10 cellular contexts compared by ENCODE assay signal in genomic region chr19:18099623-18099995, GRCh38. TPM values are rescaled to one million over a fixed set of nuclear protein-coding genes. Genes with fewer than 3 reads are reported as not detected.
DNase-seq lines count a peak whose midpoint lies in the region; ATAC-seq and TF ChIP-seq lines count a peak whose summit lies in the region.
"Had no signal": no experiment of that assay in that cellular context is flagged by ENCODE, and none has a peak within 500 bp of the region (broad histone marks: within the 10 kb centered on the region; RNA-seq: fewer than 3 reads in every experiment).

No MANE protein-coding gene starts in this region.

- CTCF ChIA-PET in CD8-positive, alpha-beta memory T cell (lab: Charles Lee): interaction anchor here (1.3 to 1.6 kb wide), 3 partner anchors 10 to 13 kb away, joined by 3 to 5 read pairs (median 3); partner anchors contain the start of gene IL12RB1
- CTCF ChIA-PET in HEK293 (lab: Yijun Ruan, JAX): no interaction called here

- DNase-seq in CD8-positive, alpha-beta memory T cell: no peak
- no peak for DNase-seq in activated T-helper 2 cell treated with anti-CD3 and anti-CD28 coated beads, Interferon-gamma antibody, Interleukin-2, Interleukin-4, amounts not matched to agents 10 μg/mL and 5 μg/mL and 100 μg/mL, durations not matched to agents 14 hours and 24 hours and 36 hours (ENCODE audit: low spot score)
- no peak for DNase-seq in nephron progenitor cell
- DNase-seq in left lobe of liver (ENCODE audit: low spot score): no peak
- no peak for DNase-seq in omental fat pad (ENCODE audit: low spot score)
- DNase-seq: NCI-H1092 had no signal

- ATAC-seq in left lobe of liver (no peak), HG02840 (IDR thresholded peaks at IDR 0.05; ENCODE audit: low FRiP score, unreplicated experiment) (no peak), HG03469 (IDR thresholded peaks at IDR 0.05; ENCODE audit: unreplicated experiment) (no peak), omental fat pad (ENCODE audit: low FRiP score) (no peak)

- no peaks in the 10 kb centered on the region for H3K9me3 ChIP-seq in CD8-positive, alpha-beta memory T cell (ENCODE audit: low read length)
- no peaks in the 10 kb centered on the region for H3K9me3 ChIP-seq in HEK293 (ENCODE audit: control insufficient read depth, insufficient read depth, low read depth, low read length)

- peak overlapping the region; percentile 83 for H3K4me3 ChIP-seq in CD8-positive, alpha-beta memory T cell (ENCODE audit: low read length)
- H3K4me3 ChIP-seq in HEK293 (ENCODE audit: low read depth, low read length): no peak overlapping the region

- H3K27ac Mint-ChIP-seq in CD8-positive, alpha-beta memory T cell: peak overlapping the region in 7 of 8 donors; percentile 84 to 97 (median 93)
- no peak overlapping the region for H3K27ac Mint-ChIP-seq in activated T-helper 2 cell treated with anti-CD3 and anti-CD28 coated beads, Interferon-gamma antibody, Interleukin-2, Interleukin-4, amounts not matched to agents 10 μg/mL and 5 μg/mL and 100 μg/mL, durations not matched to agents 14 hours and 24 hours and 36 hours
- peak overlapping the region; percentile 87 for H3K27ac Mint-ChIP-seq in nephron progenitor cell

- H3K4me1 Mint-ChIP-seq in CD8-positive, alpha-beta memory T cell: peaks cover 30 to 38% (median 32%) of the 10 kb centered on the region in 3 donors
- H3K4me1 Mint-ChIP-seq in activated T-helper 2 cell treated with anti-CD3 and anti-CD28 coated beads, Interferon-gamma antibody, Interleukin-2, Interleukin-4, amounts not matched to agents 10 μg/mL and 5 μg/mL and 100 μg/mL, durations not matched to agents 14 hours and 24 hours and 36 hours (ENCODE audit: low read depth): peaks cover 25% of the 10 kb centered on the region
- peaks cover 48% of the 10 kb centered on the region for H3K4me1 Mint-ChIP-seq in nephron progenitor cell

- POLR2A ChIA-PET in CD8-positive, alpha-beta memory T cell (lab: Charles Lee): no interaction called here
- POLR2A ChIA-PET in HEK293 (lab: Yijun Ruan, JAX): interaction anchor here (0.8 kb wide), 1 partner anchor 10 kb away, joined by 3 read pairs; no protein-coding TSS in a partner anchor

- intact Hi-C loops in activated T-helper 2 cell treated with anti-CD3 and anti-CD28 coated beads, Interferon-gamma antibody, Interleukin-2, Interleukin-4, amounts not matched to agents 10 μg/mL and 5 μg/mL and 100 μg/mL, durations not matched to agents 14 hours and 24 hours and 36 hours (cut with micrococcal nuclease): loop anchor here (10.0 kb wide), 1 partner anchor 195 kb away; no protein-coding TSS in a partner anchor

- H3K4me1 ChIP-seq in CD8-positive, alpha-beta memory T cell (ENCODE audit: insufficient read depth, low read length): peaks cover 33% of the 10 kb centered on the region
- no peaks in the 10 kb centered on the region for H3K4me1 ChIP-seq in HEK293 (ENCODE audit: control insufficient read depth, insufficient read depth, low read length)

- no peaks in the 10 kb centered on the region for H3K36me3 ChIP-seq in CD8-positive, alpha-beta memory T cell (ENCODE audit: insufficient read depth, low read length)
- no peaks in the 10 kb centered on the region for H3K36me3 ChIP-seq in HEK293 (ENCODE audit: control insufficient read depth in 2 of 2, insufficient read depth in 1 of 2, low read length in 2 of 2)

- H3K27me3 ChIP-seq in CD8-positive, alpha-beta memory T cell (ENCODE audit: insufficient read depth, low read length, poor library complexity, severe bottlenecking): no peaks in the 10 kb centered on the region

- H3K4me3 Mint-ChIP-seq in CD8-positive, alpha-beta memory T cell: peak overlapping the region; percentile 86 to 95 (median 88)
- H3K4me3 Mint-ChIP-seq in activated T-helper 2 cell treated with anti-CD3 and anti-CD28 coated beads, Interferon-gamma antibody, Interleukin-2, Interleukin-4, amounts not matched to agents 10 μg/mL and 5 μg/mL and 100 μg/mL, durations not matched to agents 14 hours and 24 hours and 36 hours (ENCODE audit: low read depth): peak overlapping the region; percentile 83
- no peak overlapping the region for H3K4me3 Mint-ChIP-seq in nephron progenitor cell

- no peaks in the 10 kb centered on the region for H3K9me3 Mint-ChIP-seq in CD8-positive, alpha-beta memory T cell
- H3K9me3 Mint-ChIP-seq in activated T-helper 2 cell treated with anti-CD3 and anti-CD28 coated beads, Interferon-gamma antibody, Interleukin-2, Interleukin-4, amounts not matched to agents 10 μg/mL and 5 μg/mL and 100 μg/mL, durations not matched to agents 14 hours and 24 hours and 36 hours: no peaks in the 10 kb centered on the region
- no peaks in the 10 kb centered on the region for H3K9me3 Mint-ChIP-seq in nephron progenitor cell

- TF ChIP-seq CTCF in HEK293 (tag by site-specific recombination; IDR thresholded peaks at IDR 0.05): no peak
- TF ChIP-seq CTCF in nephron progenitor cell (IDR thresholded peaks at IDR 0.05): no peak
- TF ChIP-seq CTCF in omental fat pad (IDR thresholded peaks at IDR 0.05): no peak

- no peaks in the 10 kb centered on the region for H3K27me3 Mint-ChIP-seq in CD8-positive, alpha-beta memory T cell
- H3K27me3 Mint-ChIP-seq in activated T-helper 2 cell treated with anti-CD3 and anti-CD28 coated beads, Interferon-gamma antibody, Interleukin-2, Interleukin-4, amounts not matched to agents 10 μg/mL and 5 μg/mL and 100 μg/mL, durations not matched to agents 14 hours and 24 hours and 36 hours (ENCODE audit: low read depth): no peaks in the 10 kb centered on the region
- peaks cover 69% of the 10 kb centered on the region for H3K27me3 Mint-ChIP-seq in nephron progenitor cell (ENCODE audit: low read depth, poor library complexity)

- no peak overlapping the region for H3K27ac ChIP-seq in CD8-positive, alpha-beta memory T cell (ENCODE audit: low read depth, low read length)
- no peak overlapping the region for H3K27ac ChIP-seq in HEK293 (ENCODE audit: extremely low read depth, low read depth, low read length)

- H3K36me3 Mint-ChIP-seq in CD8-positive, alpha-beta memory T cell: peaks cover 0 to 2% (median 0%) of the 10 kb centered on the region in 3 donors
- no peaks in the 10 kb centered on the region for H3K36me3 Mint-ChIP-seq in activated T-helper 2 cell treated with anti-CD3 and anti-CD28 coated beads, Interferon-gamma antibody, Interleukin-2, Interleukin-4, amounts not matched to agents 10 μg/mL and 5 μg/mL and 100 μg/mL, durations not matched to agents 14 hours and 24 hours and 36 hours (ENCODE audit: low read depth)
- H3K36me3 Mint-ChIP-seq in nephron progenitor cell (ENCODE audit: low read depth): no peaks in the 10 kb centered on the region

TF ChIP-seq in HEK293, 187 proteins besides CTCF, POLR2A, EP300 and RAD21:
- peak; percentile 94 for TF ChIP-seq ZNF16 (tag by site-specific recombination; IDR thresholded peaks at IDR 0.05; ENCODE audit: low read depth)
- TF ChIP-seq ZNF596 (tag by site-specific recombination; IDR thresholded peaks at IDR 0.05): no peak
- no peak for TF ChIP-seq MEIS1 (CRISPR knock-in tag; IDR thresholded peaks at IDR 0.05; ENCODE audit: borderline replicate concordance)
- TF ChIP-seq ZNF19 (tag by site-specific recombination; IDR thresholded peaks at IDR 0.05; ENCODE audit: low read depth): no peak
- no peak for TF ChIP-seq ZNF792 (tag by site-specific recombination; IDR thresholded peaks at IDR 0.05)
- peak; percentile 97 for TF ChIP-seq ZNF623 (tag by site-specific recombination; IDR thresholded peaks at IDR 0.05)
- TF ChIP-seq ZNF169 (tag by site-specific recombination; IDR thresholded peaks at IDR 0.05): no peak

RNA-seq across cellular contexts. Expression of gene MAST3, which starts 2.0 kb away (rescaled TPM):
- 10 to 100 TPM; 15.0 to 15.9 TPM for total RNA-seq in CD8-positive, alpha-beta memory T cell
- polyA plus RNA-seq in CD8-positive, alpha-beta memory T cell: 18.6 TPM
- total RNA-seq in activated T-helper 2 cell treated with anti-CD3 and anti-CD28 coated beads, Interferon-gamma antibody, Interleukin-2, Interleukin-4, amounts not matched to agents 10 μg/mL and 5 μg/mL and 100 μg/mL, durations not matched to agents 14 hours and 24 hours and 36 hours: 16.6 and 17.2 TPM in 2 replicates
- total RNA-seq in left lobe of liver (18.4 TPM), omental fat pad (10 to 100 TPM in 2 of 4 donors, 1 to 10 TPM in 2; 4.5 to 14.8 (median 8.9) TPM)

RNA-seq across cellular contexts. Expression of gene IL12RB1, which starts 12.9 kb away (rescaled TPM):
- 10 to 100 TPM; 18.9 to 19.6 TPM for total RNA-seq in CD8-positive, alpha-beta memory T cell
- polyA plus RNA-seq in CD8-positive, alpha-beta memory T cell: 43.2 TPM
- total RNA-seq in activated T-helper 2 cell treated with anti-CD3 and anti-CD28 coated beads, Interferon-gamma antibody, Interleukin-2, Interleukin-4, amounts not matched to agents 10 μg/mL and 5 μg/mL and 100 μg/mL, durations not matched to agents 14 hours and 24 hours and 36 hours: 41.4 and 43.3 TPM in 2 replicates
- total RNA-seq in left lobe of liver: 0.25 TPM
- 1 to 10 TPM; 1.1 to 4.4 (median 1.6) TPM for total RNA-seq in omental fat pad
- total RNA-seq: epithelial cell of proximal tubule had no signal

RNA-seq across cellular contexts. Expression of gene PIK3R2, which starts 53.4 kb away (rescaled TPM):
- total RNA-seq in CD8-positive, alpha-beta memory T cell: 10 to 100 TPM; 17.7 to 17.9 TPM
- polyA plus RNA-seq in CD8-positive, alpha-beta memory T cell: 5.7 TPM
- 19.4 and 21.4 TPM in 2 replicates for total RNA-seq in activated T-helper 2 cell treated with anti-CD3 and anti-CD28 coated beads, Interferon-gamma antibody, Interleukin-2, Interleukin-4, amounts not matched to agents 10 μg/mL and 5 μg/mL and 100 μg/mL, durations not matched to agents 14 hours and 24 hours and 36 hours
- total RNA-seq in left lobe of liver: 14.8 TPM
- 10 to 100 TPM in 1 of 4 donors, 1 to 10 TPM in 3; 6.3 to 11.7 (median 7.4) TPM for total RNA-seq in omental fat pad
